ENCODE assay signal across 8 cellular contexts in the genomic region with DNA sequence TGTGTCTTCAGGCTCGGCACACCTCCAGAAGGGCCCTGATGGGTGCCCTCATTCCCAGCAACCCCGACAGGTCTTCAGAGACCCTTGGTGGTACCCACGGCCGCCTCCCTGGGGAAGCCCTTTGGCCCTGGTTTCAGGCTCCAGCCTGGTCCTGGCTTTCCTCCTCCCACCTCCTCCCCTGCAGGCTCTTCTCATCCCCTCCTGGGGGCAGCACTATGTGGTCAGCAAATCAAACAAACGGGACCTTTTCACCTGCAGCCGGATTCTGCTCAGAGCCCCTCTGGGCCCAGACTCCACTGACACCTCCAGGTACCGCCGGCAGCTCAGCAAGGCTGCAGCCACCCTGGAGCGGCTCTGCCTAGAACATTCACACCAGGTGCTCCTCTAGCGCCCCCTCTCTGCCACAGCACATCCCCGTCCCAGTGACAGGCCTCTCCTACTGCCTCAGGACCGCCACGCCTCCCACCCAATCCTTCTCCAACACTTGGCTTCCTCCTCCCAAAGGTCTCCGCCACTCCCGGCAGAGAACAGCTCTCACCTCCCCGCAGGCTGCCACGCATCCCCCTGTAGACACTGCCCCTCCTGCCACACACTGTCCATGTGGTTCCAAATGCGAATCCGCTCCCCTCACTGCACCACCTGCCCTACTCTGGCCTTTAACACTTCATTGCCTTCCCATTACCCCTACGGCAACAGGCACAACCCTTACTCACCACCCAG. TPM values are rescaled to one million over a fixed set of nuclear protein-coding genes. Genes with fewer than 3 reads are reported as not detected.
DNase-seq lines count a peak whose midpoint lies in the region; ATAC-seq, FAIRE-seq and TF ChIP-seq lines count a peak whose summit lies in the region.

No MANE protein-coding gene starts in this region.

- TF ChIP-seq POLR2A in thyroid gland (IDR thresholded peaks at IDR 0.05) = no peak

- peaks cover 5% of the 10 kb centered on the region for H4K20me1 ChIP-seq in keratinocyte (ENCODE audit: control insufficient read depth, extremely low read depth, insufficient read depth, low read length)

- H3K4me1 Mint-ChIP-seq in activated naive CD8-positive, alpha-beta T cell treated with anti-CD3 and anti-CD28 coated beads for 36 hours = no peaks in the 10 kb centered on the region

- dilution Hi-C loops in keratinocyte (cut with MboI; ENCODE audit: extremely low pct_ligation_motif_present, low sequenced_read_pairs) = no loop called here

- no peak overlapping the region for H3K4me3 Mint-ChIP-seq in activated naive CD8-positive, alpha-beta T cell treated with anti-CD3 and anti-CD28 coated beads for 36 hours

- ATAC-seq in GM21367 (IDR thresholded peaks at IDR 0.05; ENCODE audit: unreplicated experiment) (no peak), HG02970 (IDR thresholded peaks at IDR 0.05; ENCODE audit: low FRiP score, unreplicated experiment) (no peak)

- H3K4me3 ChIP-seq in keratinocyte (ENCODE audit: control insufficient read depth in 2 of 3, extremely low read depth in 1 of 3, insufficient read depth in 2 of 3, low read depth in 1 of 3, low read length in 3 of 3) (no peak overlapping the region), thyroid gland (replicated peaks in 1 of 3) (no peak overlapping the region)

- no peaks in the 10 kb centered on the region for H3K27me3 Mint-ChIP-seq in activated naive CD8-positive, alpha-beta T cell treated with anti-CD3 and anti-CD28 coated beads for 36 hours

- peaks cover 6% of the 10 kb centered on the region for H3K36me3 Mint-ChIP-seq in activated naive CD8-positive, alpha-beta T cell treated with anti-CD3 and anti-CD28 coated beads for 36 hours

- peak overlapping the region; percentile 21 for H3K27ac Mint-ChIP-seq in activated naive CD8-positive, alpha-beta T cell treated with anti-CD3 and anti-CD28 coated beads for 36 hours

- peak; percentile 71 to 83 (median 80) for TF ChIP-seq CTCF in keratinocyte (optimal IDR thresholded peaks at IDR 0.05 in 1 of 3, IDR thresholded peaks at IDR 0.05 in 1 of 3, conservative IDR thresholded peaks at IDR 0.05 in 1 of 3; ENCODE audit: extremely low read depth in 1 of 3, insufficient read depth in 2 of 3, low read length in 3 of 3)
- TF ChIP-seq CTCF in thyroid gland (IDR thresholded peaks at IDR 0.05) = peak in 4 of 6 experiments; percentile 16 to 40 (median 31)

- H3K27ac ChIP-seq in keratinocyte (ENCODE audit: control insufficient read depth, insufficient read depth, low read length) = no peak overlapping the region
- no peak overlapping the region for H3K27ac ChIP-seq in thyroid gland

- H3K79me2 ChIP-seq in keratinocyte (ENCODE audit: control insufficient read depth, insufficient read depth, low read length) = no peaks in the 10 kb centered on the region

- H3K4me1 ChIP-seq in keratinocyte (ENCODE audit: control insufficient read depth, extremely low read depth, insufficient read depth, low read length) = peaks cover 7% of the 10 kb centered on the region
- peaks cover 0 to 6% of the 10 kb centered on the region in 2 donors for H3K4me1 ChIP-seq in thyroid gland

- H3K9me3 ChIP-seq in keratinocyte (ENCODE audit: control insufficient read depth, low read depth, low read length) = no peaks in the 10 kb centered on the region
- no peaks in the 10 kb centered on the region for H3K9me3 ChIP-seq in thyroid gland

- peak; percentile 56 for DNase-seq in NCI-H2227 (lab: John Stamatoyannopoulos, UW; ENCODE audit: unreplicated experiment)
- no peak for DNase-seq in NCI-H2227 treated with DMSO at 0.1 percent for 48 hours (lab: John Stamatoyannopoulos, UW)
- peak; percentile 21 for DNase-seq in MV-4-11 (lab: John Stamatoyannopoulos, UW)
- peak; percentile 45 for DNase-seq in activated naive CD8-positive, alpha-beta T cell treated with anti-CD3 and anti-CD28 coated beads for 36 hours
- DNase-seq in keratinocyte (ENCODE audit: low read depth, low spot score) = no peak
- peak in 1 of 2 donors; percentile 34 for DNase-seq in thyroid gland

- no peak for FAIRE-seq in keratinocyte (lab: Jason Lieb, UNC)

- no peak overlapping the region for H2AFZ ChIP-seq in keratinocyte (ENCODE audit: control insufficient read depth, low read length)

- peaks cover 20 to 34% of the 10 kb centered on the region in 2 experiments for H3K36me3 ChIP-seq in keratinocyte (ENCODE audit: control insufficient read depth in 2 of 2, extremely low read depth in 1 of 2, insufficient read depth in 2 of 2, low read length in 2 of 2)
- peaks cover 17 to 25% of the 10 kb centered on the region in 2 donors for H3K36me3 ChIP-seq in thyroid gland

- no peaks in the 10 kb centered on the region for H3K9me3 Mint-ChIP-seq in activated naive CD8-positive, alpha-beta T cell treated with anti-CD3 and anti-CD28 coated beads for 36 hours

- no peak overlapping the region for H3K4me2 ChIP-seq in keratinocyte (ENCODE audit: control insufficient read depth, extremely low read depth, insufficient read depth, low read depth, low read length)

- H3K27me3 ChIP-seq in keratinocyte (ENCODE audit: control insufficient read depth, extremely low read depth, insufficient read depth, low read length) = no peaks in the 10 kb centered on the region
- H3K27me3 ChIP-seq in thyroid gland = no peaks in the 10 kb centered on the region

- 82 to 88% methylated on average over 20 of the region's 20 CpGs for WGBS in thyroid gland, 2 donors

- no peak overlapping the region for H3K9ac ChIP-seq in keratinocyte (ENCODE audit: control insufficient read depth, extremely low read depth, insufficient read depth, low read length)

- H3K9me1 ChIP-seq in keratinocyte (ENCODE audit: control insufficient read depth, extremely low read depth, insufficient read depth, low read length) = no peaks in the 10 kb centered on the region

- intact Hi-C loops in thyroid gland (cut with DNase I) = loop anchor here (5.0 kb wide), 1 partner anchor 112 kb away; no protein-coding TSS in a partner anchor

RNA-seq across cellular contexts. Expression of gene CORO7, which starts 12.0 kb away (rescaled TPM):
- 10 to 100 TPM; 66.2 to 73.1 TPM for total RNA-seq in activated naive CD8-positive, alpha-beta T cell treated with anti-CD3 and anti-CD28 coated beads for 36 hours
- 8.4 to 12.5 TPM (median 12.2 TPM) in 3 replicates for polyA plus RNA-seq in keratinocyte
- polyA plus RNA-seq in keratinocyte (2011; ENCODE audit: low read depth) = 17.6 TPM
- polyA plus RNA-seq in keratinocyte (2011; cell fraction: cytosol; rRNA removed) = 5.3 and 7.6 TPM in 2 replicates
- polyA plus RNA-seq in keratinocyte (2011; cell fraction: nucleus; rRNA removed) = 46.0 and 55.4 TPM in 2 replicates
- 10.8 and 15.6 TPM in 2 replicates for polyA plus RNA-seq in keratinocyte (2012; ENCODE audit: low replicate concordance)
- 10.3 to 53.1 TPM (median 11.7 TPM) in 3 replicates for polyA minus RNA-seq in keratinocyte
- 27.4 TPM for polyA minus RNA-seq in keratinocyte (2011; cell fraction: cytosol; rRNA and poly(A)+ RNA removed)
- 25.3 and 30.5 TPM in 2 replicates for polyA minus RNA-seq in keratinocyte (2011; cell fraction: nucleus; rRNA and poly(A)+ RNA removed)
- 10 to 100 TPM; 17.9 to 53.7 (median 29.7) TPM for total RNA-seq in thyroid gland

RNA-seq across cellular contexts. Expression of gene DNAJA3, which starts 21.3 kb away (rescaled TPM):
- total RNA-seq in activated naive CD8-positive, alpha-beta T cell treated with anti-CD3 and anti-CD28 coated beads for 36 hours = 100 to 1,000 TPM; 103 to 107 TPM
- 43.5 to 54.6 TPM (median 48.4 TPM) in 3 replicates for polyA plus RNA-seq in keratinocyte
- polyA plus RNA-seq in keratinocyte (2011; ENCODE audit: low read depth) = 32.9 TPM
- polyA plus RNA-seq in keratinocyte (2011; cell fraction: cytosol; rRNA removed) = 39.3 and 41.1 TPM in 2 replicates
- polyA plus RNA-seq in keratinocyte (2011; cell fraction: nucleus; rRNA removed) = 75.6 and 78.0 TPM in 2 replicates
- polyA plus RNA-seq in keratinocyte (2012; ENCODE audit: low replicate concordance) = 39.8 and 45.5 TPM in 2 replicates
- polyA minus RNA-seq in keratinocyte = 26.4 to 38.6 TPM (median 28.6 TPM) in 3 replicates
- 37.4 TPM for polyA minus RNA-seq in keratinocyte (2011; cell fraction: cytosol; rRNA and poly(A)+ RNA removed)
- 25.9 and 31.3 TPM in 2 replicates for polyA minus RNA-seq in keratinocyte (2011; cell fraction: nucleus; rRNA and poly(A)+ RNA removed)
- 10 to 100 TPM; 41.0 to 61.0 (median 51.0) TPM for total RNA-seq in thyroid gland

RNA-seq across cellular contexts. Expression of gene VASN, which starts 32.8 kb away (rescaled TPM):
- under 1 TPM in 1 of 2 experiments, not detected in 1; 0.08 TPM for total RNA-seq in activated naive CD8-positive, alpha-beta T cell treated with anti-CD3 and anti-CD28 coated beads for 36 hours
- polyA plus RNA-seq in keratinocyte = 0.37 to 1.1 TPM (median 0.46 TPM) in 3 replicates
- polyA plus RNA-seq in keratinocyte (2011; ENCODE audit: low read depth) = 4.4 TPM
- 0.29 and 0.88 TPM in 2 replicates for polyA plus RNA-seq in keratinocyte (2011; cell fraction: cytosol; rRNA removed)
- polyA plus RNA-seq in keratinocyte (2011; cell fraction: nucleus; rRNA removed) = 2.5 and 3.9 TPM in 2 replicates
- 0.71 and 6.3 TPM in 2 replicates for polyA plus RNA-seq in keratinocyte (2012; ENCODE audit: low replicate concordance)
- 0.59 to 0.99 TPM (median 0.80 TPM) in 3 replicates for polyA minus RNA-seq in keratinocyte
- polyA minus RNA-seq in keratinocyte (2011; cell fraction: cytosol; rRNA and poly(A)+ RNA removed) = 2.7 TPM
- 3.3 and 3.5 TPM in 2 replicates for polyA minus RNA-seq in keratinocyte (2011; cell fraction: nucleus; rRNA and poly(A)+ RNA removed)
- 10 to 100 TPM; 21.9 to 47.0 (median 28.8) TPM for total RNA-seq in thyroid gland

RNA-seq across cellular contexts. Expression of gene PAM16, which starts 53.3 kb away (rescaled TPM):
- 10 to 100 TPM; 73.0 to 73.9 TPM for total RNA-seq in activated naive CD8-positive, alpha-beta T cell treated with anti-CD3 and anti-CD28 coated beads for 36 hours
- polyA plus RNA-seq in keratinocyte = 25.0 to 41.2 TPM (median 32.7 TPM) in 3 replicates
- polyA plus RNA-seq in keratinocyte (2011; ENCODE audit: low read depth) = 22.4 TPM
- 15.6 and 27.6 TPM in 2 replicates for polyA plus RNA-seq in keratinocyte (2011; cell fraction: cytosol; rRNA removed)
- polyA plus RNA-seq in keratinocyte (2011; cell fraction: nucleus; rRNA removed) = 29.2 and 38.2 TPM in 2 replicates
- 33.9 and 36.4 TPM in 2 replicates for polyA plus RNA-seq in keratinocyte (2012; ENCODE audit: low replicate concordance)
- 7.3 to 8.6 TPM (median 8.0 TPM) in 3 replicates for polyA minus RNA-seq in keratinocyte
- 15.9 TPM for polyA minus RNA-seq in keratinocyte (2011; cell fraction: cytosol; rRNA and poly(A)+ RNA removed)
- 9.5 and 11.3 TPM in 2 replicates for polyA minus RNA-seq in keratinocyte (2011; cell fraction: nucleus; rRNA and poly(A)+ RNA removed)
- 10 to 100 TPM in 3 of 4 donors, 1 to 10 TPM in 1; 5.6 to 60.2 (median 27.3) TPM for total RNA-seq in thyroid gland

Comparison
In these comparisons a context has a peak if more than half of its experiments do, and no peak if none do; other contexts are left out.
1. DNase-seq: peak in NCI-H2227 (single experiment), MV-4-11 (single experiment) and activated naive CD8-positive, alpha-beta T cell treated with anti-CD3 and anti-CD28 coated beads for 36 hours (single experiment); none in NCI-H2227 treated with DMSO at 0.1 percent for 48 hours (single experiment) and keratinocyte (single experiment).
2. RNA of gene VASN, which starts 32.8 kb away (total RNA-seq): 21.9 to 47.0 TPM in thyroid gland; 0.08 TPM in activated naive CD8-positive, alpha-beta T cell treated with anti-CD3 and anti-CD28 coated beads for 36 hours; every median in the first group is over 10 times any median in the second.